1 cellular context compared by ENCODE assay signal in genomic region chr2:127408807-127409099, GRCh38.
TF ChIP-seq lines count a peak whose summit lies in the region.

No MANE protein-coding gene starts in this region.

TF ChIP-seq in SK-N-SH, 30 proteins besides CTCF, POLR2A, EP300 and RAD21 (continued from another document):
- TF ChIP-seq IRF3 (IDR thresholded peaks at IDR 0.05; ENCODE audit: low read depth, low read length) = no peak
- TF ChIP-seq TEAD4 (IDR thresholded peaks at IDR 0.05; ENCODE audit: borderline replicate concordance, insufficient read depth) = no peak
TF ChIP-seq in SK-N-SH: peak in this region for 0.
